In the genomic region with DNA sequence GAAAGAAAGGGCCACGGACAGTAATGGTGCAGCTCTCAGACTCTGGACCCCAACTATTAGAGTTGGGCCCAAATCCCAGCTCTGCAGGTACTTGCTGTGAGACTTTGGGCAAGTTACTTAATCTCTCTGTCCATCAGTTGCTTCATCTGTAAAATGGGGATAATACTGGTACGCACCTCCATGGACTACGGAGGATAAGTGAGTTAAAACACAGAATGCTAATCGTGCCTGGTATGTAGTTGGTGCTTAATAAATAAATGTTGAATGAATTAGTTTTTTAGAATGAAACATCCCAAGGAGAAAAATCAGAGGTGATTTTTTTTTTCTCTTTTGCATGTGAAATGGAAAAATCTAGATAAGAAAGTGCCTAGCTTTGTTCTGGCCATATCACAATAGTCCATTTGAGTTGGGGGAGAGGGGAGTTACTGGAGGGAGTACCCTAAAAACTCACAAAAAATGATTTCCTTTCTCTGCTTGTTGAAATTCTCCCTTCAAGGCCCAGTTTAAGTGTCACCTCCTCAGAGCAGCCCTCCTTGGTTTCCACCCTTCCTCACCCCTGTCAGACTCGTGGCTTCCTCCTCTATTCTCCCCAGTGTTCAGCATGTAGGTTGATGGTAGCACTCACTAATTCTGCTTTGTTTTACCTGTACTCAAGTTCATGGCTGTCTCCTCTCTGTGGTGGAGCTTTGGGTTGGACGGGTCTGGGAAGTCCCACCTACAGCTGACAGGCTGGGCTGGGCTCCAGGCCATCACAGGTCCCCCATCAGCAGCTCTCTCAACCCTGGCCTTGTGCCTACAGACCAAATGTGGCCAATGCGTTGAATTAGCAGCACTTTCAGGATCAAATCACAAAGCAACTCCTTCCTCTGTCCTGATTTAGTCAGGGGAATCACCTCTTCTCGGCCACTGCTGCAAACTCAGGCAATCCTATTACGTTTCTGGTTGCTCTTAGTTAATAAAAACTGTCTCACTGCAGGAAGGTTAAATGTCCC, we compare ENCODE assay signal across 1 cellular context.
A peak's percentile ranks its signal among the peaks of the same experiment; 100 is the strongest.
TF ChIP-seq lines count a peak whose summit lies in the region.

No MANE protein-coding gene starts in this region.

TF ChIP-seq in K562, 482 proteins besides CTCF, POLR2A, EP300 and RAD21:
- TF ChIP-seq RBM25 (IDR thresholded peaks at IDR 0.05; ENCODE audit: low read depth, low read length, severe bottlenecking) (peak; percentile 63), ADNP (tag; IDR thresholded peaks at IDR 0.05) (peak; percentile 74), CHD1 (IDR thresholded peaks at IDR 0.05; ENCODE audit: low read length) (no peak), ZFP36 (IDR thresholded peaks at IDR 0.05; ENCODE audit: low read depth, low read length, partially characterized antibody) (peak; percentile 95)
